1 cellular context compared by ENCODE assay signal in the genomic region with DNA sequence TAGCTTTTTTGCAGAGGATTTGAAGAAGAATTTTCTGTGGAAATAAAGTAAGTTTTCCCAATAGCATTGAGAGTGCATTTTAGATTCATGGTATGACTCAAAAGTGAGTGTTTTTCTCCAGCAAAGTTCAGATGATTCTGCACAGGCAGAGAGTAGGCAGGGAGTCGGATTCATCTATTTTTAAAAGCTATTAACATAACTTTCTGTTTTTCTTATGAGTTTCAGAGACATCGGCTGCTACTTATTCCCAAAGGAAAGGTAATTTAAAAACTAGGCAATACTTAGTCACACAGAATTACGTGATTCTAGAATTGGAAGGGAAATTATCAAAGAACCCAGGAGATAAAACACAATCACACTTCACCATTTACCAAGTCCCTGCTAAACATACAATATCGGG.
TF ChIP-seq lines count a peak whose summit lies in the region.

No MANE protein-coding gene starts in this region.

TF ChIP-seq in IMR-90, 13 proteins besides CTCF, POLR2A, EP300 and RAD21 (continued from another document):
- TF ChIP-seq NFE2L2 (IDR thresholded peaks at IDR 0.05; ENCODE audit: low read depth, low read length), result no peak
- no peak for TF ChIP-seq MAZ (IDR thresholded peaks at IDR 0.05; ENCODE audit: borderline replicate concordance, low read depth, low read length)
